Comparison of ENCODE assay signal across 1 cellular context in the genomic region with DNA sequence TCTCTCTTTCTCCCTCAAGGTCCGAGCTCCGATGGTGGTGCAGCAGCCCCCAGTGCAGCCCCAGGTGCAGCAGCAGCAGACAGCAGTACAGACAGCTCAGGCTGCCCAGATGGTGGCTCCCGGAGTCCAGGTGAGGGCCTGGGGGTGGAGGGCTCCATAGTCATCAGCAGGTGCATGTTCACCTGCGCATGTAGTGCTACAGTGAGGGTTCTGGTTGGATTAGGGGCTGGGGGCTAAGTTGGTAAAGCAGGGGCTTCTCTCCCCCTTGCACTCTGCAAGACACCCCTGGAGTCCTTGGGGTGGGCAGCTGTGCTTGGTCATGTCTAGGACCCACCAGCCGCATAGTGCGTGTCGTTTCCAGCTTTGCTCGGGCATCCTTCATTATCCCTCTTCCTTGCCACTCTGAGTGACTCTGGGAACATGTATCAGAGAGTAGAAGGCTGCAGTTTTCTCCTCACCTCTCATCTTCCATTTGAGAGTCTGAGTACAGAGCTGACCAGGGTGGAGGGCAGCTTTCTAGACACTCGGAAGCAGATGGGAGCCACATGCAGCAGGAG.
TF ChIP-seq lines count a peak whose summit lies in the region.

No MANE protein-coding gene starts in this region.

TF ChIP-seq in IMR-90, 13 proteins besides CTCF, POLR2A, EP300 and RAD21 (continued from another document):
- no peak for TF ChIP-seq BHLHE40 (IDR thresholded peaks at IDR 0.05; ENCODE audit: low read depth, low read length)
- no peak for TF ChIP-seq NFE2L2 (IDR thresholded peaks at IDR 0.05; ENCODE audit: low read depth, low read length)
- TF ChIP-seq, protein P1, sequence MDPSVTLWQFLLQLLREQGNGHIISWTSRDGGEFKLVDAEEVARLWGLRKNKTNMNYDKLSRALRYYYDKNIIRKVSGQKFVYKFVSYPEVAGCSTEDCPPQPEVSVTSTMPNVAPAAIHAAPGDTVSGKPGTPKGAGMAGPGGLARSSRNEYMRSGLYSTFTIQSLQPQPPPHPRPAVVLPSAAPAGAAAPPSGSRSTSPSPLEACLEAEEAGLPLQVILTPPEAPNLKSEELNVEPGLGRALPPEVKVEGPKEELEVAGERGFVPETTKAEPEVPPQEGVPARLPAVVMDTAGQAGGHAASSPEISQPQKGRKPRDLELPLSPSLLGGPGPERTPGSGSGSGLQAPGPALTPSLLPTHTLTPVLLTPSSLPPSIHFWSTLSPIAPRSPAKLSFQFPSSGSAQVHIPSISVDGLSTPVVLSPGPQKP (IDR thresholded peaks at IDR 0.05; ENCODE audit: borderline replicate concordance, low read depth, low read length): no peak
- no peak for TF ChIP-seq RCOR1 (IDR thresholded peaks at IDR 0.05; ENCODE audit: insufficient replicate concordance, low read length)
- no peak for TF ChIP-seq MXI1 (IDR thresholded peaks at IDR 0.05; ENCODE audit: borderline replicate concordance, low read depth, low read length)
- no peak for TF ChIP-seq SMC3 (IDR thresholded peaks at IDR 0.05; ENCODE audit: low read depth, low read length)
- TF ChIP-seq RFX5 (IDR thresholded peaks at IDR 0.05; ENCODE audit: low read depth, low read length): no peak
- no peak for TF ChIP-seq MAFK (IDR thresholded peaks at IDR 0.05; ENCODE audit: low read depth, low read length)
- no peak for TF ChIP-seq MAZ (IDR thresholded peaks at IDR 0.05; ENCODE audit: borderline replicate concordance, low read depth, low read length)
